In genomic region chr2:234245945-234246344, GRCh38 we compare ENCODE assay signal across 14 cellular contexts.
A peak's percentile ranks its signal among the peaks of the same experiment; 100 is the strongest.
DNase-seq lines count a peak whose midpoint lies in the region; ATAC-seq and TF ChIP-seq lines count a peak whose summit lies in the region.
"Had no signal": no experiment of that assay in that cellular context is flagged by ENCODE, and none has a peak within 500 bp of the region (broad histone marks: within the 10 kb centered on the region; RNA-seq: fewer than 3 reads in every experiment).

No MANE protein-coding gene starts in this region.

- BruUV-seq in IMR-90 (replicated peaks; lab: Mats Ljungman, UMichigan), result no TSS peak

- peaks cover 3% of the 10 kb centered on the region; the same call in 1 of the 2 replicates for H3K9me1 ChIP-seq in IMR-90 (ENCODE audit: insufficient read depth, low read length)

- peaks cover 22% of the 10 kb centered on the region for H3K4me1 Mint-ChIP-seq in activated naive CD4-positive, alpha-beta T cell treated with anti-CD3 and anti-CD28 coated beads, Interleukin-2, amount 10 ng/mL, durations not matched to agents 7 days and 5 days

- H2BK5ac ChIP-seq in IMR-90 (ENCODE audit: low read depth, low read length, poor library complexity, severe bottlenecking), result peak overlapping the region; percentile 9

- no peak overlapping the region for H2AK5ac ChIP-seq in IMR-90 (ENCODE audit: low read depth, low read length)

- no peak overlapping the region for H3K4me3 Mint-ChIP-seq in activated naive CD4-positive, alpha-beta T cell treated with anti-CD3 and anti-CD28 coated beads, Interleukin-2, amount 10 ng/mL, durations not matched to agents 7 days and 5 days
- H3K4me3 Mint-ChIP-seq: activated CD8-positive, alpha-beta T cell treated with anti-CD3 and anti-CD28 coated beads, Interleukin-2, amount 10 ng/mL, durations not matched to agents 7 days and 5 days had no signal

- TF ChIP-seq RAD21 in IMR-90 (IDR thresholded peaks at IDR 0.05; ENCODE audit: low read length), result 0 out of 2 replicates have a peak, but pooled peaks have one; percentile 10

- H3K23ac ChIP-seq in IMR-90 (ENCODE audit: low read depth, low read length), result no peak overlapping the region

- no peaks in the 10 kb centered on the region for H4K20me1 ChIP-seq in IMR-90 (ENCODE audit: insufficient read depth, low read length)

- no peak overlapping the region for H2BK15ac ChIP-seq in IMR-90 (ENCODE audit: low read depth, low read length)

- 0 out of 2 replicates have a peak overlapping the region, but pooled peaks have one; percentile 8 for H3K14ac ChIP-seq in IMR-90 (replicated peaks; ENCODE audit: low read depth, low read length)

- CTCF ChIA-PET in IMR-90 (lab: Yijun Ruan, JAX), result interaction anchor here (0.6 kb wide), 1 partner anchor 1576 kb away, joined by 3 read pairs; no protein-coding TSS in a partner anchor
- CTCF ChIA-PET in HEK293T (lab: Yijun Ruan, JAX), result no interaction called here
- CTCF ChIA-PET in activated naive CD4-positive, alpha-beta T cell treated with anti-CD3 and anti-CD28 coated beads, Interleukin-2, amount 10 ng/mL, durations not matched to agents 7 days and 5 days (lab: Charles Lee), result interaction anchor here (1.0 kb wide), 1 partner anchor 255 kb away, joined by 3 read pairs; no protein-coding TSS in a partner anchor

- peaks cover under 1% of the 10 kb centered on the region for H3K9me3 Mint-ChIP-seq in activated naive CD4-positive, alpha-beta T cell treated with anti-CD3 and anti-CD28 coated beads, Interleukin-2, amount 10 ng/mL, durations not matched to agents 7 days and 5 days

- H3K27ac Mint-ChIP-seq in activated naive CD4-positive, alpha-beta T cell treated with anti-CD3 and anti-CD28 coated beads, Interleukin-2, amount 10 ng/mL, durations not matched to agents 7 days and 5 days, result no peak overlapping the region
- H3K27ac Mint-ChIP-seq: activated CD8-positive, alpha-beta T cell treated with anti-CD3 and anti-CD28 coated beads, Interleukin-2, amount 10 ng/mL, durations not matched to agents 7 days and 5 days had no signal

- no peak overlapping the region for H4K5ac ChIP-seq in IMR-90 (ENCODE audit: low read depth, low read length)

- no peaks in the 10 kb centered on the region for H3K27me3 Mint-ChIP-seq in activated naive CD4-positive, alpha-beta T cell treated with anti-CD3 and anti-CD28 coated beads, Interleukin-2, amount 10 ng/mL, durations not matched to agents 7 days and 5 days

- peaks cover 15% of the 10 kb centered on the region for H3K4me1 ChIP-seq in IMR-90 (ENCODE audit: control insufficient read depth, insufficient read depth, low read length)

- H3K4me3 ChIP-seq in IMR-90 (ENCODE audit: insufficient read depth, low read depth, low read length) (no peak overlapping the region), brain microvascular endothelial cell (ENCODE audit: low read depth, low read length) (no peak overlapping the region)
- H3K4me3 ChIP-seq: pancreas, thyroid gland had no signal

- TF ChIP-seq POLR2A in IMR-90 (IDR thresholded peaks at IDR 0.05; ENCODE audit: low read depth, low read length), result no peak

- H4K91ac ChIP-seq in IMR-90 (ENCODE audit: insufficient read depth, low read depth, low read length), result peak overlapping the region; percentile 35; the same call in 1 of the 2 replicates

- H3K4me2 ChIP-seq in IMR-90 (ENCODE audit: low read depth, low read length), result peak overlapping the region; percentile 11

- dilution Hi-C loops in IMR-90 (cut with HindIII; ENCODE audit: low sequenced_read_pairs, unreplicated experiment), result no loop called here

- no peaks in the 10 kb centered on the region for H3K27me3 ChIP-seq in IMR-90 (ENCODE audit: control insufficient read depth, insufficient read depth, low read length)
- H3K27me3 ChIP-seq in brain microvascular endothelial cell (replicated peaks), result no peaks in the 10 kb centered on the region
- H3K27me3 ChIP-seq: pancreas, thyroid gland had no signal

- no peaks in the 10 kb centered on the region for H3K9me3 ChIP-seq in IMR-90 (ENCODE audit: control insufficient read depth, insufficient read depth, low read length)
- H3K9me3 ChIP-seq: pancreas, thyroid gland had no signal

- 0% methylated on average over 2 of the region's 5 CpGs; no CpG with 5 or more reads in 1 of the 2 experiments for WGBS in IMR-90 (ENCODE audit: extremely low coverage in 2 of 2, insufficient read length in 1 of 2), 2 experiments

- H3K27ac ChIP-seq in IMR-90 (ENCODE audit: insufficient read depth, low read length) (peak overlapping the region; percentile 1; the same call in 1 of the 2 replicates), brain microvascular endothelial cell (peak overlapping the region; percentile 77)
- H3K27ac ChIP-seq: pancreas, thyroid gland had no signal

- ATAC-seq in IMR-90 (ENCODE audit: low read depth) (peak; percentile 70), HG03469 (IDR thresholded peaks at IDR 0.05; ENCODE audit: unreplicated experiment) (no peak)
- ATAC-seq: activated CD8-positive, alpha-beta T cell treated with anti-CD3 and anti-CD28 coated beads, Interleukin-2, amount 10 ng/mL, durations not matched to agents 7 days and 5 days had no signal

- no peaks in the 10 kb centered on the region for H3K36me3 ChIP-seq in IMR-90 (ENCODE audit: control insufficient read depth, insufficient read depth, low read length)
- H3K36me3 ChIP-seq in brain microvascular endothelial cell (replicated peaks), result no peaks in the 10 kb centered on the region
- H3K36me3 ChIP-seq: pancreas, thyroid gland had no signal

- intact Hi-C loops in IMR-90 (cut with micrococcal nuclease), result no loop called here

- H3K56ac ChIP-seq in IMR-90 (ENCODE audit: extremely low read depth, insufficient read depth, low read length), result no peak overlapping the region

- H2BK120ac ChIP-seq in IMR-90 (ENCODE audit: low read depth, low read length), result peak overlapping the region; percentile 60

- no peaks in the 10 kb centered on the region for H3K79me1 ChIP-seq in IMR-90 (ENCODE audit: low read depth in 1 of 2, low read length in 2 of 2)

- peak overlapping the region in 1 of 2 experiments; percentile 44; a peak in 1 of 4 replicates for H4K8ac ChIP-seq in IMR-90 (ENCODE audit: low read depth in 2 of 2, low read length in 2 of 2)

- H2BK20ac ChIP-seq in IMR-90 (ENCODE audit: low read depth, low read length), result no peak overlapping the region

- POLR2A ChIA-PET in IMR-90 (lab: Charles Lee; ENCODE audit: unreplicated experiment) (no interaction called here), HEK293T (lab: Yijun Ruan, JAX) (no interaction called here)

- H3K4ac ChIP-seq in IMR-90 (ENCODE audit: low read depth, low read length), result peak overlapping the region; percentile 66

- H3K18ac ChIP-seq in IMR-90 (ENCODE audit: low read depth, low read length), result no peak overlapping the region

- DNase-seq in ACHN, result peak; percentile 96
- DNase-seq in IMR-90, result peak; percentile 96
- peak; percentile 79 for DNase-seq in brain microvascular endothelial cell
- DNase-seq in kidney glomerular epithelial cell (lab: John Stamatoyannopoulos, UW), result peak; percentile 76
- DNase-seq in HEK293T (ENCODE audit: extremely low spot score), result no peak
- no peak for DNase-seq in NCI-H524 (lab: John Stamatoyannopoulos, UW)
- DNase-seq in activated naive CD4-positive, alpha-beta T cell treated with anti-CD3 and anti-CD28 coated beads, Interleukin-2, amount 10 ng/mL, durations not matched to agents 7 days and 5 days, result no peak
- DNase-seq: activated CD8-positive, alpha-beta T cell treated with anti-CD3 and anti-CD28 coated beads, Interleukin-2, amount 10 ng/mL, durations not matched to agents 7 days and 5 days; C1 segment of cervical spinal cord; kidney; NCI-H345; pancreas; thyroid gland had no signal

- in situ Hi-C loops in ACHN (cut with HindIII; ENCODE audit: low pct_ligation_motif_present, low pct_unique_long_range_greater_than_20kb, low sequenced_read_pairs), result no loop called here
- in situ Hi-C loops in IMR-90 (cut with MboI; ENCODE audit: low sequenced_read_pairs), result no loop called here
- in situ Hi-C loops in brain microvascular endothelial cell (cut with HindIII; ENCODE audit: low pct_ligation_motif_present, low sequenced_read_pairs), result no loop called here

- H3K9ac ChIP-seq in IMR-90 (ENCODE audit: low read depth, low read length), result no peak overlapping the region

- TF ChIP-seq CTCF in IMR-90 (conservative IDR thresholded peaks at IDR 0.05; ENCODE audit: low read depth, low read length) (no peak), brain microvascular endothelial cell (IDR thresholded peaks at IDR 0.05; ENCODE audit: low read depth, low read length, missing control alignments) (no peak)

- no peak overlapping the region for H2AFZ ChIP-seq in IMR-90 (replicated peaks; ENCODE audit: low read length, poor library complexity)

- no peaks in the 10 kb centered on the region for H3K36me3 Mint-ChIP-seq in activated naive CD4-positive, alpha-beta T cell treated with anti-CD3 and anti-CD28 coated beads, Interleukin-2, amount 10 ng/mL, durations not matched to agents 7 days and 5 days

- no peak overlapping the region for H2AK9ac ChIP-seq in IMR-90 (replicated peaks; ENCODE audit: low read depth, low read length, poor library complexity)

TF ChIP-seq in IMR-90, 13 proteins besides CTCF, POLR2A, EP300 and RAD21:
- peak; percentile 69 for TF ChIP-seq FOS (IDR thresholded peaks at IDR 0.05; ENCODE audit: low read depth, low read length)
- 0 out of 2 replicates have a peak, but pooled peaks have one; percentile 14 for TF ChIP-seq BHLHE40 (IDR thresholded peaks at IDR 0.05; ENCODE audit: low read depth, low read length)
- no peak for TF ChIP-seq MXI1 (IDR thresholded peaks at IDR 0.05; ENCODE audit: borderline replicate concordance, low read depth, low read length)
- no peak for TF ChIP-seq CHD1 (IDR thresholded peaks at IDR 0.05; ENCODE audit: low read depth, low read length)
- 0 out of 2 replicates have a peak, but pooled peaks have one; percentile 11 for TF ChIP-seq CEBPB (IDR thresholded peaks at IDR 0.05; ENCODE audit: low read depth, low read length)

TF ChIP-seq in HEK293T, 16 proteins besides CTCF, POLR2A, EP300 and RAD21:
- TF ChIP-seq SUZ12 (IDR thresholded peaks at IDR 0.05) (no peak), ARNT (IDR thresholded peaks at IDR 0.05) (no peak)

Comparison
In these comparisons a context has a peak if more than half of its experiments do, and no peak if none do; other contexts are left out.
1. DNase-seq: peak in ACHN (single experiment), IMR-90 (single experiment), brain microvascular endothelial cell (single experiment) and kidney glomerular epithelial cell (single experiment); none in HEK293T (single experiment), NCI-H524 (0 of 2) and activated naive CD4-positive, alpha-beta T cell treated with anti-CD3 and anti-CD28 coated beads, Interleukin-2, amount 10 ng/mL, durations not matched to agents 7 days and 5 days (single experiment).